15 cellular contexts compared by ENCODE assay signal in the genomic region with DNA sequence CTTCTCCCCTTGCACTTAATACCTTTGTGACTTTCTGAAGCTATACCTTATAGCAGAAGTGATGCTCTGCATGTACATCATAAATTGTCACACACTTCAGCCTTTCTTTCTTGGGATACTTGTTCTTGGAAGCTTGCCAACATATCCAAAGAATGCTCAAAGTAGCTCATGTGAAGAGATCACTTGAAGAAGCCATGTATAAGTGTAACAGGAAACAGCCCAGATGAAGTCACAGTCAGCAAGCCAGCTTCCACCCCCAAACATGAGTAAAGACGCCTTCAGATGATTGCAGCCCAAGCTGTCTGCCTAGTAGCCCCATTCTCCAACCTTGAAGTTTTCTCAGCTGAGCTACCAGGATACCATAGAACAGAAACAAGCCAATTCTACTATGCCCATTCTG. TPM values are rescaled to one million over a fixed set of nuclear protein-coding genes. Genes with fewer than 3 reads are reported as not detected.
DNase-seq lines count a peak whose midpoint lies in the region; TF ChIP-seq lines count a peak whose summit lies in the region.
"Had no signal": no experiment of that assay in that cellular context is flagged by ENCODE, and none has a peak within 500 bp of the region (broad histone marks: within the 10 kb centered on the region; RNA-seq: fewer than 3 reads in every experiment).

No MANE protein-coding gene starts in this region.

- H3K36me3 ChIP-seq in WERI-Rb-1, result no peaks in the 10 kb centered on the region

- peaks cover 2% of the 10 kb centered on the region for H3K9me3 ChIP-seq in WERI-Rb-1 (ENCODE audit: severe bottlenecking)

- TF ChIP-seq CTCF in WERI-Rb-1 (IDR thresholded peaks at IDR 0.05; ENCODE audit: low read depth, low read length), result no peak

- H3K27me3 ChIP-seq in WERI-Rb-1 (ENCODE audit: insufficient read depth, low read depth, severe bottlenecking), result no peaks in the 10 kb centered on the region

- in situ Hi-C loops in KBM-7 (cut with MboI; ENCODE audit: low pct_unique_long_range_greater_than_20kb, low sequenced_read_pairs), result no loop called here

- DNase-seq in NCI-H2227 (lab: John Stamatoyannopoulos, UW; ENCODE audit: unreplicated experiment) (peak; percentile 6), NCI-H2227 treated with DMSO at 0.1 percent for 48 hours (lab: John Stamatoyannopoulos, UW) (no peak), KBM-7 (peak; percentile 3), dermis blood vessel endothelial cell (peak; percentile 5), amygdala (lab: John Stamatoyannopoulos, UW) (no peak), EL (no peak), WERI-Rb-1 (no peak), NCI-H526 (lab: John Stamatoyannopoulos, UW) (no peak)
- DNase-seq: C1 segment of cervical spinal cord, GF-D8, MV-4-11, NCI-H146, NCI-H510A, Right ventricle myocardium superior, T-helper 17 cell had no signal

- no peak overlapping the region for H3K27ac ChIP-seq in WERI-Rb-1

- no peak overlapping the region for H3K4me3 ChIP-seq in WERI-Rb-1 (ENCODE audit: low read depth, low read length)

RNA-seq across cellular contexts. Expression of a gene that starts 50.9 kb away (rescaled TPM):
- total RNA-seq in dermis blood vessel endothelial cell, result not detected in 2 replicates
- total RNA-seq: T-helper 17 cell had no signal

Comparison
In these comparisons a context has a peak if more than half of its experiments do, and no peak if none do; other contexts are left out.
1. DNase-seq: peak in NCI-H2227 (single experiment), KBM-7 (single experiment) and dermis blood vessel endothelial cell (single experiment); none in NCI-H2227 treated with DMSO at 0.1 percent for 48 hours (single experiment), amygdala (0 of 56), EL (single experiment), WERI-Rb-1 (single experiment) and NCI-H526 (0 of 2).